Comparison of ENCODE assay signal across 20 cellular contexts in the genomic region with DNA sequence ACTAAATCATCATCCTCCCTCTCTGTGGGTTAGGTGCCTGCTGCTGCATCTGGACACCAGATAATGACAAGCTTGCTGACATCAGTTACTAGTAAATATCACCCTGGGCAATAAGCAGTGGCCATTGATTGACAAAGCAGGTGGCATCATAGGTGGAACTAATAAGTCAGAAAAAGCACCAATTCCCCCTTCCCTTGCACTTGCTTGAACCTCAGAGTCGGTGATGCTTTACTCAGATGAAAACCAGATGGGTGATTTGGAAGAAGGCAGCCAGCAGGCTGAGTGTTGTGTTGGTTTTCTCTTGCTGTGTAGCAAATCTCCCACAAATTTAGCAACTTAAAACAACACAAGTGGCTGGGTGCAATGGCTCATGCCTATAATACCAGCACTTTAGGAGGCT.
DNase-seq lines count a peak whose midpoint lies in the region; ATAC-seq, FAIRE-seq and TF ChIP-seq lines count a peak whose summit lies in the region.
"Had no signal": no experiment of that assay in that cellular context is flagged by ENCODE, and none has a peak within 500 bp of the region (broad histone marks: within the 10 kb centered on the region; RNA-seq: fewer than 3 reads in every experiment).

No MANE protein-coding gene starts in this region.

- H3K36me3 Mint-ChIP-seq in memory B cell, result peaks cover 7% of the 10 kb centered on the region
- H3K36me3 Mint-ChIP-seq in H9 (ENCODE audit: insufficient read depth in 1 of 3, low read depth in 3 of 3), result peaks cover 0 to 20% (median 0%) of the 10 kb centered on the region in 3 experiments; a peak in 3 of 7 replicates

- no peaks in the 10 kb centered on the region for H3K23me2 ChIP-seq in H9 (ENCODE audit: insufficient read length, low read depth, low read length, poor library complexity, severe bottlenecking)

- H2BK15ac ChIP-seq in H9 (ENCODE audit: low read depth, low read length), result no peak overlapping the region

- no peak overlapping the region for H4K91ac ChIP-seq in H9 (ENCODE audit: insufficient read length, low read depth, low read length)

- H3K27ac ChIP-seq in coronary artery (no peak overlapping the region), H9 (ENCODE audit: insufficient read length, low read depth, low read length) (no peak overlapping the region)
- H3K27ac ChIP-seq: SK-N-MC had no signal

- peak; percentile 34 for DNase-seq in AG20443 (ENCODE audit: low spot score)
- DNase-seq in GM18507 (ENCODE audit: extremely low spot score, insufficient read length, low read depth), result no peak
- peak; percentile 19 for DNase-seq in coronary artery (ENCODE audit: low spot score)
- no peak for DNase-seq in memory B cell (ENCODE audit: low spot score in 2 of 2)
- DNase-seq in DMS153 treated with DMSO at 0.1 percent for 48 hours (lab: John Stamatoyannopoulos, UW; ENCODE audit: unreplicated experiment), result no peak
- DNase-seq in H9, result no peak
- DNase-seq: GF-D8, MM.1S, NCI-H1105, NCI-H1694, NCI-H2081 treated with DMSO at 0.1 percent for 48 hours, NCI-H446 treated with DMSO at 0.1 percent for 48 hours, NCI-H69, Peyer's patch had no signal

- no peak overlapping the region for H2BK20ac ChIP-seq in H9 (ENCODE audit: low read depth, low read length, poor library complexity, severe bottlenecking)

- H3T11ph ChIP-seq in H9 (ENCODE audit: low read length), result no peak overlapping the region

- H2BK120ac ChIP-seq in H9 (ENCODE audit: low read depth, low read length, poor library complexity, severe bottlenecking), result no peak overlapping the region

- no peak overlapping the region for H2AK5ac ChIP-seq in H9 (ENCODE audit: insufficient read length, low read length)

- H3K4ac ChIP-seq in H9 (ENCODE audit: low read depth, low read length), result no peak overlapping the region

- H2AFZ ChIP-seq in H9 (ENCODE audit: low read length), result no peak overlapping the region

- no peaks in the 10 kb centered on the region for H3K27me3 ChIP-seq in H9 (ENCODE audit: insufficient read depth, low read length)
- H3K27me3 ChIP-seq: Peyer's patch had no signal

- FAIRE-seq in GM18507 (lab: Jason Lieb, UNC), result peak; percentile 59

- H3K4me1 ChIP-seq in H9 (ENCODE audit: insufficient read depth, low read length), result no peaks in the 10 kb centered on the region

- H3K14ac ChIP-seq in H9 (ENCODE audit: insufficient read depth, low read length), result no peak overlapping the region

- H3K79me2 ChIP-seq in H9 (ENCODE audit: insufficient read depth, low read length), result no peaks in the 10 kb centered on the region

- no peak overlapping the region for H4K8ac ChIP-seq in H9 (replicated peaks; ENCODE audit: insufficient read length, low read depth, low read length)

- no peak overlapping the region for H3K4me3 Mint-ChIP-seq in memory B cell
- H3K4me3 Mint-ChIP-seq in H9, result no peak overlapping the region

- no peak overlapping the region for H3K4me2 ChIP-seq in H9 (ENCODE audit: insufficient read depth, insufficient read length, low read length)

- no peak overlapping the region for H3K23ac ChIP-seq in H9 (ENCODE audit: insufficient read length, low read depth, low read length)

- H3K4me1 Mint-ChIP-seq in memory B cell (peaks cover 35% of the 10 kb centered on the region), H9 (peaks cover 7 to 19% of the 10 kb centered on the region in 2 experiments; a peak in 3 of 4 replicates)

- H3K56ac ChIP-seq in H9 (ENCODE audit: insufficient read length, low read depth, low read length), result no peak overlapping the region

- no peak overlapping the region for H3K9ac ChIP-seq in H9 (ENCODE audit: extremely low read depth, insufficient read length, low read length)

- no peak overlapping the region for H3K18ac ChIP-seq in H9 (ENCODE audit: insufficient read length, low read depth, low read length)

- no peak overlapping the region for H2BK5ac ChIP-seq in H9 (ENCODE audit: insufficient read length, low read length)

- H3K27ac Mint-ChIP-seq in memory B cell (peak overlapping the region; percentile 45), H9 (no peak overlapping the region)

- TF ChIP-seq CTCF in coronary artery (IDR thresholded peaks at IDR 0.05) (no peak), H9 (conservative IDR thresholded peaks at IDR 0.05) (no peak)

- WGBS in H9 (ENCODE audit: extremely low coverage, insufficient read length, low lambda C conversion rate), result no CpG with 5 or more reads among the region's 1 CpG

- H3K27me3 Mint-ChIP-seq in memory B cell, result peaks cover 9% of the 10 kb centered on the region
- H3K27me3 Mint-ChIP-seq in H9 (ENCODE audit: low read depth), result no peaks in the 10 kb centered on the region

- H2BK12ac ChIP-seq in H9 (ENCODE audit: insufficient read length, low read depth, low read length), result no peak overlapping the region

- H3K9me3 Mint-ChIP-seq in memory B cell, result no peaks in the 10 kb centered on the region
- H3K9me3 Mint-ChIP-seq in H9, result peaks cover 0 to under 1% of the 10 kb centered on the region in 2 experiments; a peak in 1 of 5 replicates
- H3K9me3 Mint-ChIP-seq: CD14-positive monocyte had no signal

- no peak overlapping the region for H4K5ac ChIP-seq in H9 (ENCODE audit: insufficient read length, low read depth, low read length)

- H3K9me3 ChIP-seq in H9 (ENCODE audit: control insufficient read depth, low read depth, low read length), result no peaks in the 10 kb centered on the region
- H3K9me3 ChIP-seq: Peyer's patch had no signal

- H3K4me3 ChIP-seq in coronary artery, result no peak overlapping the region
- H3K4me3 ChIP-seq: Peyer's patch, SK-N-MC had no signal

- H3K79me1 ChIP-seq in H9 (ENCODE audit: insufficient read depth, low read depth, low read length, poor library complexity, severe bottlenecking), result no peaks in the 10 kb centered on the region

- no peaks in the 10 kb centered on the region for H4K20me1 ChIP-seq in H9 (ENCODE audit: control insufficient read depth, insufficient read depth, insufficient read length)

- ATAC-seq in memory B cell (ENCODE audit: low read depth) (no peak), HG03039 (IDR thresholded peaks at IDR 0.05; ENCODE audit: unreplicated experiment) (no peak), HG03378 (IDR thresholded peaks at IDR 0.05; ENCODE audit: unreplicated experiment) (no peak)
- ATAC-seq: HCT116, Right ventricle myocardium inferior had no signal

Comparison
In these comparisons a context has a peak if more than half of its experiments do, and no peak if none do; other contexts are left out.
1. DNase-seq: peak in AG20443 (single experiment) and coronary artery (single experiment); none in GM18507 (single experiment), memory B cell (0 of 2), DMS153 treated with DMSO at 0.1 percent for 48 hours (single experiment) and H9 (single experiment).